ENCODE assay signal across 1 cellular context in genomic region chr16:87952751-87953150, GRCh38.
TF ChIP-seq lines count a peak whose summit lies in the region.

No MANE protein-coding gene starts in this region.

TF ChIP-seq in GM23338, 12 proteins besides CTCF, POLR2A, EP300 and RAD21 (continued from another document):
- TF ChIP-seq ETS1 (IDR thresholded peaks at IDR 0.05) (no peak), CREB1 (CRISPR knock-in tag; IDR thresholded peaks at IDR 0.05; ENCODE audit: low read depth) (no peak), ZNF462 (CRISPR knock-in tag; IDR thresholded peaks at IDR 0.05) (no peak), ZNF114 (CRISPR knock-in tag; IDR thresholded peaks at IDR 0.05) (no peak)
